Comparison of ENCODE assay signal across 1 cellular context in genomic region chr1:161421456-161421855, GRCh38.
TF ChIP-seq lines count a peak whose summit lies in the region.

No MANE protein-coding gene starts in this region.

TF ChIP-seq in WTC11, 78 proteins besides CTCF, POLR2A, EP300 and RAD21 (continued from another document):
- no peak for TF ChIP-seq AR (CRISPR knock-in tag; IDR thresholded peaks at IDR 0.05)
- TF ChIP-seq TCF7 (CRISPR knock-in tag; IDR thresholded peaks at IDR 0.05; ENCODE audit: low read depth), result no peak
